10 cellular contexts compared by ENCODE assay signal in genomic region chr1:112625696-112626095, GRCh38. TPM values are rescaled to one million over a fixed set of nuclear protein-coding genes. Genes with fewer than 3 reads are reported as not detected.
A peak's percentile ranks its signal among the peaks of the same experiment; 100 is the strongest.
DNase-seq lines count a peak whose midpoint lies in the region; ATAC-seq and TF ChIP-seq lines count a peak whose summit lies in the region.
"Had no signal": no experiment of that assay in that cellular context is flagged by ENCODE, and none has a peak within 500 bp of the region (broad histone marks: within the 10 kb centered on the region; RNA-seq: fewer than 3 reads in every experiment).

No MANE protein-coding gene starts in this region.

- no peaks in the 10 kb centered on the region for H3K27me3 Mint-ChIP-seq in CD4-positive, alpha-beta memory T cell
- H3K27me3 Mint-ChIP-seq in chondrocyte (ENCODE audit: low read depth): no peaks in the 10 kb centered on the region
- no peaks in the 10 kb centered on the region for H3K27me3 Mint-ChIP-seq in naive thymus-derived CD4-positive, alpha-beta T cell

- H3K36me3 ChIP-seq in CD4-positive, alpha-beta memory T cell (ENCODE audit: insufficient read depth, low read length): peaks cover 2% of the 10 kb centered on the region
- peaks cover 4% of the 10 kb centered on the region; the same call in 1 of the 2 replicates for H3K36me3 ChIP-seq in Panc1 (ENCODE audit: control insufficient read depth, insufficient read depth, low read length)
- peaks cover 0 to 14% (median 3%) of the 10 kb centered on the region in 3 experiments for H3K36me3 ChIP-seq in naive thymus-derived CD4-positive, alpha-beta T cell (ENCODE audit: control insufficient read depth in 2 of 3, insufficient read depth in 3 of 3, low read length in 3 of 3)

- H3K4me3 ChIP-seq in CD4-positive, alpha-beta memory T cell (ENCODE audit: low read length in 2 of 2): no peak overlapping the region
- H3K4me3 ChIP-seq in Panc1 (ENCODE audit: low read depth in 2 of 2, low read length in 2 of 2): no peak overlapping the region
- no peak overlapping the region for H3K4me3 ChIP-seq in naive thymus-derived CD4-positive, alpha-beta T cell (ENCODE audit: low read length)
- H3K4me3 ChIP-seq: PC-9 had no signal

- TF ChIP-seq CTCF in Panc1 (IDR thresholded peaks at IDR 0.05) (no peak), chondrocyte (IDR thresholded peaks at IDR 0.05) (no peak)

- H3K4me1 Mint-ChIP-seq in CD4-positive, alpha-beta memory T cell: peaks cover 62 to 87% (median 75%) of the 10 kb centered on the region in 4 donors
- peaks cover 64% of the 10 kb centered on the region for H3K4me1 Mint-ChIP-seq in chondrocyte (ENCODE audit: low read depth)
- peaks cover 54 to 88% (median 80%) of the 10 kb centered on the region in 7 donors for H3K4me1 Mint-ChIP-seq in naive thymus-derived CD4-positive, alpha-beta T cell

- peak overlapping the region in 6 of 7 donors; percentile 78 to 89 (median 83) for H3K27ac Mint-ChIP-seq in CD4-positive, alpha-beta memory T cell
- H3K27ac Mint-ChIP-seq in chondrocyte (ENCODE audit: unreplicated experiment): peak overlapping the region; percentile 46
- peak overlapping the region in 6 of 9 donors; percentile 43 to 90 (median 64) for H3K27ac Mint-ChIP-seq in naive thymus-derived CD4-positive, alpha-beta T cell

- POLR2A ChIA-PET in CD4-positive, alpha-beta memory T cell (lab: Charles Lee; ENCODE audit: partially characterized antibody): interaction anchor here (0.9 kb wide), 1 partner anchor 49 kb away, joined by 3 read pairs; no protein-coding TSS in a partner anchor
- POLR2A ChIA-PET in Panc1 (lab: Charles Lee): no interaction called here
- POLR2A ChIA-PET in naive thymus-derived CD4-positive, alpha-beta T cell (lab: Charles Lee): interaction anchor here (1.1 kb wide), 1 partner anchor 48 kb away, joined by 5 read pairs; the partner anchor contains the start of gene MOV10

- no peak for DNase-seq in CD4-positive, alpha-beta memory T cell
- no peak for DNase-seq in Panc1 (ENCODE audit: low read depth, low spot score)
- DNase-seq in chondrocyte (ENCODE audit: low spot score): no peak
- DNase-seq in naive thymus-derived CD4-positive, alpha-beta T cell: no peak
- no peak for DNase-seq in KBM-7
- DNase-seq in activated effector memory CD4-positive, alpha-beta T cell treated with anti-CD3 and anti-CD28 coated beads, Interleukin-2, amount 50 U/mL, for 16 hours: no peak
- DNase-seq in activated T-cell treated with anti-CD3 and anti-CD28 coated beads, Interleukin-2, amount 50 U/mL, for 48 hours: no peak
- DNase-seq: MM.1S, PC-9 had no signal

- H3K9me3 Mint-ChIP-seq in CD4-positive, alpha-beta memory T cell: no peaks in the 10 kb centered on the region
- no peaks in the 10 kb centered on the region for H3K9me3 Mint-ChIP-seq in chondrocyte (ENCODE audit: low read depth)
- H3K9me3 Mint-ChIP-seq in naive thymus-derived CD4-positive, alpha-beta T cell: peaks cover 0 to 1% (median 0%) of the 10 kb centered on the region in 11 donors

- CTCF ChIA-PET in CD4-positive, alpha-beta memory T cell (lab: Charles Lee; ENCODE audit: partially characterized antibody): no interaction called here
- CTCF ChIA-PET in Panc1 (lab: Charles Lee): no interaction called here
- CTCF ChIA-PET in naive thymus-derived CD4-positive, alpha-beta T cell (lab: Charles Lee): no interaction called here

- H3K36me3 Mint-ChIP-seq in CD4-positive, alpha-beta memory T cell: peaks cover 31 to 55% of the 10 kb centered on the region in 2 donors
- H3K36me3 Mint-ChIP-seq in chondrocyte (ENCODE audit: low read depth): peaks cover 4% of the 10 kb centered on the region
- peaks cover 8 to 35% (median 16%) of the 10 kb centered on the region in 5 donors for H3K36me3 Mint-ChIP-seq in naive thymus-derived CD4-positive, alpha-beta T cell

- H3K27ac ChIP-seq in CD4-positive, alpha-beta memory T cell (ENCODE audit: low read depth, low read length): peak overlapping the region; percentile 6
- peak overlapping the region; percentile 39; the same call in 1 of the 2 replicates for H3K27ac ChIP-seq in Panc1 (ENCODE audit: low read length)
- H3K27ac ChIP-seq in naive thymus-derived CD4-positive, alpha-beta T cell (ENCODE audit: low read depth, low read length): peak overlapping the region; percentile 50
- H3K27ac ChIP-seq: PC-9 had no signal

- peak overlapping the region in 3 of 8 donors; percentile 3 to 78 (median 67) for H3K4me3 Mint-ChIP-seq in CD4-positive, alpha-beta memory T cell
- no peak overlapping the region for H3K4me3 Mint-ChIP-seq in chondrocyte (ENCODE audit: unreplicated experiment)
- H3K4me3 Mint-ChIP-seq in naive thymus-derived CD4-positive, alpha-beta T cell: peak overlapping the region in 5 of 10 donors; percentile 2 to 69 (median 36)

- peaks cover 91% of the 10 kb centered on the region for H3K4me1 ChIP-seq in CD4-positive, alpha-beta memory T cell (ENCODE audit: insufficient read depth, low read length)
- H3K4me1 ChIP-seq in Panc1 (ENCODE audit: control insufficient read depth, insufficient read depth, low read length): peaks cover 21% of the 10 kb centered on the region
- peaks cover 39 to 41% of the 10 kb centered on the region in 2 donors for H3K4me1 ChIP-seq in naive thymus-derived CD4-positive, alpha-beta T cell (ENCODE audit: control insufficient read depth in 2 of 2, insufficient read depth in 2 of 2, low read length in 2 of 2)

- in situ Hi-C loops in Panc1 (cut with HindIII; ENCODE audit: low pct_unique_long_range_greater_than_20kb, low sequenced_read_pairs) (no loop called here), KBM-7 (cut with MboI; ENCODE audit: low pct_unique_long_range_greater_than_20kb, low sequenced_read_pairs) (no loop called here)

- ATAC-seq in Panc1 (no peak), GM18907 (IDR thresholded peaks at IDR 0.05; ENCODE audit: unreplicated experiment) (no peak)
- ATAC-seq in naive thymus-derived CD4-positive, alpha-beta T cell: peak; percentile 25

- BruUV-seq in Panc1 (replicated peaks; lab: Mats Ljungman, UMichigan): no TSS peak

- intact Hi-C loops in CD4-positive, alpha-beta memory T cell (cut with micrococcal nuclease): no loop called here
- intact Hi-C loops in Panc1 (cut with micrococcal nuclease; ENCODE audit: unreplicated experiment): no loop called here
- intact Hi-C loops in naive thymus-derived CD4-positive, alpha-beta T cell (cut with micrococcal nuclease): loop anchor here in 1 of 2 donors (1.0 kb wide), 1 partner anchor 11 kb away; no protein-coding TSS in a partner anchor

- no peaks in the 10 kb centered on the region for H3K27me3 ChIP-seq in CD4-positive, alpha-beta memory T cell (ENCODE audit: insufficient read depth, low read length)
- H3K27me3 ChIP-seq in Panc1 (ENCODE audit: control insufficient read depth, insufficient read depth, low read length): no peaks in the 10 kb centered on the region
- H3K27me3 ChIP-seq in naive thymus-derived CD4-positive, alpha-beta T cell (ENCODE audit: control insufficient read depth in 2 of 2, insufficient read depth in 2 of 2, low read length in 2 of 2): no peaks in the 10 kb centered on the region

- no peaks in the 10 kb centered on the region for H3K9me3 ChIP-seq in CD4-positive, alpha-beta memory T cell (ENCODE audit: control insufficient read depth in 1 of 2, low read length in 2 of 2)
- H3K9me3 ChIP-seq in Panc1 (ENCODE audit: control insufficient read depth, insufficient read depth, low read depth, low read length): no peaks in the 10 kb centered on the region
- no peaks in the 10 kb centered on the region for H3K9me3 ChIP-seq in naive thymus-derived CD4-positive, alpha-beta T cell (ENCODE audit: control insufficient read depth in 2 of 3, low read length in 3 of 3)

RNA-seq across cellular contexts. Expression of gene CAPZA1, which starts 6.1 kb away (rescaled TPM):
- total RNA-seq in CD4-positive, alpha-beta memory T cell: 100 to 1,000 TPM; 149 to 157 TPM
- polyA plus RNA-seq in CD4-positive, alpha-beta memory T cell: 100 to 1,000 TPM; 241 to 296 TPM
- total RNA-seq in Panc1 (2021; ENCODE audit: unreplicated experiment) (128 TPM), chondrocyte (121 to 130 TPM (median 121 TPM) in 3 replicates)
- 101 TPM for polyA plus RNA-seq in Panc1 (2012; ENCODE audit: insufficient read length)
- total RNA-seq in naive thymus-derived CD4-positive, alpha-beta T cell: 100 to 1,000 TPM; 114 to 237 (median 143) TPM
- polyA plus RNA-seq in naive thymus-derived CD4-positive, alpha-beta T cell: 100 to 1,000 TPM; 114 to 135 TPM

RNA-seq across cellular contexts. Expression of gene ST7L, which starts 6.8 kb away (rescaled TPM):
- 10 to 100 TPM; 24.3 to 27.2 TPM for total RNA-seq in CD4-positive, alpha-beta memory T cell
- polyA plus RNA-seq in CD4-positive, alpha-beta memory T cell: 10 to 100 TPM; 10.9 to 13.8 TPM
- total RNA-seq in Panc1 (2021; ENCODE audit: unreplicated experiment) (13.4 TPM), chondrocyte (14.4 to 19.9 TPM (median 15.9 TPM) in 3 replicates)
- 12.6 TPM for polyA plus RNA-seq in Panc1 (2012; ENCODE audit: insufficient read length)
- 10 to 100 TPM; 15.7 to 26.8 (median 24.8) TPM for total RNA-seq in naive thymus-derived CD4-positive, alpha-beta T cell
- 10 to 100 TPM; 14.0 to 14.2 TPM for polyA plus RNA-seq in naive thymus-derived CD4-positive, alpha-beta T cell

RNA-seq across cellular contexts. Expression of gene MOV10, which starts 48.8 kb away (rescaled TPM):
- 10 to 100 TPM; 90.6 to 96.1 TPM for total RNA-seq in CD4-positive, alpha-beta memory T cell
- 10 to 100 TPM; 21.8 to 43.6 TPM for polyA plus RNA-seq in CD4-positive, alpha-beta memory T cell
- 106 TPM for total RNA-seq in Panc1 (2021; ENCODE audit: unreplicated experiment)
- 88.0 TPM for polyA plus RNA-seq in Panc1 (2012; ENCODE audit: insufficient read length)
- 40.8 to 59.6 TPM (median 45.9 TPM) in 3 replicates for total RNA-seq in chondrocyte
- 100 to 1,000 TPM in 1 of 5 experiments, 10 to 100 TPM in 4; 85.5 to 126 (median 90.1) TPM for total RNA-seq in naive thymus-derived CD4-positive, alpha-beta T cell
- polyA plus RNA-seq in naive thymus-derived CD4-positive, alpha-beta T cell: 10 to 100 TPM; 26.1 to 55.9 TPM
